Comparison of ENCODE assay signal across 8 cellular contexts in the genomic region with DNA sequence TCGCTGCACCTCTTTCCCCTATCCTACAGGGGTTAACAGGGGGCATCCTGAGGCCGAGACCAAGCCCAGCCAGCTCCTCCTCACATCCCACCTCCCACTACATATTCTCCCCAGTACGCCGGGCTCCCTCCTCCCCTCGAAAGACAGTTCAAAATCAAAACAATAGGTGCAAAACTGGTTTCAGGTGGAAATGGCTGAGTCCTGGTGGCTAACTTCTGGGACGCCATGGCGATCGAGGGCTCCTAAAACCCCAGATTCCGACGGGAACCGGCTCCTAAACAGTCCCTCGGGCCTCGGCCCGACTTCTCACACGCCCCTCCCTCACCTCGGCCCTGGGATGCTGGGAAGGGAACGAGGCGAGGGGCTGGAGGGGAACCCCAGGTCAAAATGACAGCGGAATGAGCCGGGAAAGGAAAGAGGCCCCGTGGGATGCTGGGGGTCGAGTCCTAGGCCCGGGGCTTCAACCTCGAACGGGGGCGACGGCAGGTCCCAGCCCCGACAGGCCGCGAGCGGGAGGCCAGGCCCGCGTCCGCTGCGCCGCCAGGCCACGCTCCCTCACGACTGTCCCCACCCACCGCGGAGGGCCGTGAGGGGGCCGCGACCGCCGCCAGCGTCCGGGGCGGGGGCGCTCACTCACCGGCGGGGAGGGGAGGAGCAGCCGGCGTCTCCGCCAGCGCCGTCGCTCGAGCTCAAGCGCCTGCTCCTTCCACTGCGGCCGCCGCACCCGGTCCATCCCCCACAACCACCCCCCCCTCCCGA. TPM values are rescaled to one million over a fixed set of nuclear protein-coding genes. Genes with fewer than 3 reads are reported as not detected.
DNase-seq lines count a peak whose midpoint lies in the region; ATAC-seq and TF ChIP-seq lines count a peak whose summit lies in the region.

No MANE protein-coding gene starts in this region.

- RAD21 ChIA-PET in HCT116 (lab: Charles Lee; ENCODE audit: low non-redundant PET in 1 of 2, low total read pairs in 2 of 2, uncharacterized antibody in 2 of 2, unreplicated experiment in 2 of 2) = no interaction called here

- H3K79me2 ChIP-seq in HCT116 (ENCODE audit: insufficient read depth, low read length) (peaks cover 30% of the 10 kb centered on the region), mesendoderm (ENCODE audit: control insufficient read depth, insufficient read depth, low read length) (peaks cover 24% of the 10 kb centered on the region)

- H3K27me3 ChIP-seq in HCT116 (ENCODE audit: insufficient read depth, low read length) = no peaks in the 10 kb centered on the region
- no peaks in the 10 kb centered on the region for H3K27me3 ChIP-seq in mesendoderm (ENCODE audit: insufficient read depth, low read length, poor library complexity)

- H3K9me2 ChIP-seq in HCT116 (ENCODE audit: insufficient read depth) = no peaks in the 10 kb centered on the region

- BruUV-seq in HCT116 (replicated peaks; lab: Mats Ljungman, UMichigan) = no TSS peak

- H2AFZ ChIP-seq in HCT116 (ENCODE audit: low read depth, low read length, poor library complexity, severe bottlenecking) = peak overlapping the region; percentile 3

- peak overlapping the region; percentile 67 to 95 for H3K4me3 ChIP-seq in HCT116 (replicated peaks in 1 of 2; ENCODE audit: low read depth in 1 of 2, low read length in 2 of 2)
- H3K4me3 ChIP-seq in NB4 (ENCODE audit: low read depth, low read length) = peak overlapping the region; percentile 77
- H3K4me3 ChIP-seq in mesendoderm (ENCODE audit: low read length) = peak overlapping the region; percentile 96

- TF ChIP-seq RAD21 in HCT116 (IDR thresholded peaks at IDR 0.05; ENCODE audit: low read depth) = no peak

- H3K36me3 ChIP-seq in HCT116 (ENCODE audit: control insufficient read depth in 1 of 2, insufficient read depth in 2 of 2, low read length in 2 of 2) (no peaks in the 10 kb centered on the region), mesendoderm (ENCODE audit: control insufficient read depth, insufficient read depth, low read length) (no peaks in the 10 kb centered on the region)

- peaks cover 10% of the 10 kb centered on the region for H3K79me1 ChIP-seq in mesendoderm (ENCODE audit: low read length)

- peak overlapping the region; percentile 88 for H3K4ac ChIP-seq in mesendoderm (ENCODE audit: low read depth, low read length)

- POLR2A ChIA-PET in HCT116 (lab: Charles Lee) = interaction anchor here (0.6 to 1.2 kb wide), 2 partner anchors 9 to 209 kb away, joined by 3 read pairs; no protein-coding TSS in a partner anchor

- peak overlapping the region; percentile 42 for H4K8ac ChIP-seq in mesendoderm (ENCODE audit: low read depth, low read length)

- TF ChIP-seq POLR2A in HCT116 (IDR thresholded peaks at IDR 0.05; ENCODE audit: borderline replicate concordance, extremely low read depth, insufficient read depth, insufficient read length) (peak; percentile 12), NB4 (IDR thresholded peaks at IDR 0.05; ENCODE audit: extremely low read depth, insufficient read length) (no peak)

- peak overlapping the region; percentile 96 for H3K4me2 ChIP-seq in HCT116 (ENCODE audit: low read length)
- H3K4me2 ChIP-seq in mesendoderm (ENCODE audit: low read length) = peak overlapping the region; percentile 93

- peak; percentile 72 for ATAC-seq in HCT116

- H3K4me1 ChIP-seq in HCT116 (ENCODE audit: control insufficient read depth in 1 of 2, insufficient read depth in 2 of 2, low read length in 2 of 2) = peaks cover 26 to 50% of the 10 kb centered on the region in 2 experiments
- peaks cover 4% of the 10 kb centered on the region for H3K4me1 ChIP-seq in mesendoderm (ENCODE audit: control insufficient read depth, low read depth, low read length)

- no peak overlapping the region for H2AK5ac ChIP-seq in mesendoderm (ENCODE audit: low read length)

- no peak overlapping the region for H2BK120ac ChIP-seq in mesendoderm (ENCODE audit: low read depth, low read length)

- TF ChIP-seq CTCF in HCT116 (IDR thresholded peaks at IDR 0.05 in 2 of 3, conservative IDR thresholded peaks at IDR 0.05 in 1 of 3; ENCODE audit: borderline replicate concordance in 1 of 3, insufficient read depth in 1 of 3, low read depth in 2 of 3, low read length in 2 of 3) = no peak
- no peak for TF ChIP-seq CTCF in NB4 (IDR thresholded peaks at IDR 0.05; ENCODE audit: low read depth, low read length)

- H3K9ac ChIP-seq in HCT116 (ENCODE audit: low read length) (peak overlapping the region; percentile 93), mesendoderm (ENCODE audit: low read length) (peak overlapping the region; percentile 99)

- peak overlapping the region; percentile 97 for H3K56ac ChIP-seq in mesendoderm (ENCODE audit: low read length)

- peaks cover 6% of the 10 kb centered on the region; the same call in 1 of the 2 replicates for H4K20me1 ChIP-seq in HCT116 (ENCODE audit: insufficient read depth)

- DNase-seq in NCI-H510A (lab: John Stamatoyannopoulos, UW) = peak; percentile 25
- no peak for DNase-seq in NCI-H510A treated with DMSO at 0.1 percent for 48 hours (lab: John Stamatoyannopoulos, UW)
- no peak for DNase-seq in HCT116 (ENCODE audit: low read depth, low spot score)
- peak; percentile 79 for DNase-seq in NB4 (ENCODE audit: low read depth)
- peak; percentile 3 to 65 for DNase-seq in activated CD4-positive, alpha-beta T cell treated with anti-CD3 and anti-CD28 coated beads, Interleukin-2, amount 50 U/mL, for 4 hours
- DNase-seq in ecto neural progenitor cell (ENCODE audit: low spot score) = peak; percentile 87
- DNase-seq in mesendoderm = peak; percentile 86
- DNase-seq in stimulated activated CD8-positive, alpha-beta memory T cell treated with anti-CD3 and anti-CD28 coated beads, Interleukin-4, amount 100 ng/mL, for 1 hour (ENCODE audit: low read depth in 2 of 2, low spot score in 1 of 2) = peak; percentile 41 to 46

- H4K5ac ChIP-seq in mesendoderm (ENCODE audit: low read length) = no peak overlapping the region

- peak overlapping the region; percentile 77 for H3K18ac ChIP-seq in mesendoderm (ENCODE audit: low read length)

- peak overlapping the region; percentile 74 for H3K27ac ChIP-seq in HCT116 (ENCODE audit: low read depth, low read length)
- H3K27ac ChIP-seq in mesendoderm (ENCODE audit: low read depth, low read length) = peak overlapping the region; percentile 84

- no CpG with 5 or more reads among the region's 64 CpGs for WGBS in mesendoderm (ENCODE audit: extremely low coverage, insufficient coverage, low lambda C conversion rate)

- no peaks in the 10 kb centered on the region for H3K9me3 ChIP-seq in HCT116 (ENCODE audit: control insufficient read depth in 1 of 2, insufficient read depth in 1 of 2, low read depth in 1 of 2, low read length in 2 of 2)

- CTCF ChIA-PET in HCT116 (lab: Charles Lee) = no interaction called here

- intact Hi-C loops in HCT116 (cut with micrococcal nuclease) = no loop called here

- peak overlapping the region; percentile 72 for H2BK5ac ChIP-seq in mesendoderm (ENCODE audit: low read length)

- no peak overlapping the region for H2BK15ac ChIP-seq in mesendoderm (replicated peaks; ENCODE audit: low read depth)

- peak overlapping the region; percentile 80 for H3K23ac ChIP-seq in mesendoderm (ENCODE audit: low read length)

TF ChIP-seq in HCT116, 20 proteins besides CTCF, POLR2A, EP300 and RAD21:
- TF ChIP-seq ZNF274 (IDR thresholded peaks at IDR 0.05; ENCODE audit: low read depth, low read length) = no peak
- TF ChIP-seq, protein P1, sequence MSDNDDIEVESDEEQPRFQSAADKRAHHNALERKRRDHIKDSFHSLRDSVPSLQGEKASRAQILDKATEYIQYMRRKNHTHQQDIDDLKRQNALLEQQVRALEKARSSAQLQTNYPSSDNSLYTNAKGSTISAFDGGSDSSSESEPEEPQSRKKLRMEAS (IDR thresholded peaks at IDR 0.05) = peak; percentile 52
- TF ChIP-seq SRF (IDR thresholded peaks at IDR 0.05; ENCODE audit: low read depth) = no peak
- TF ChIP-seq SIN3A (IDR thresholded peaks at IDR 0.05; ENCODE audit: low read depth) = peak; percentile 15; the same call in 1 of the 2 replicates
- peak; percentile 94 for TF ChIP-seq ZFX (IDR thresholded peaks at IDR 0.05)
TF ChIP-seq in HCT116: peak in this region for 3.

RNA-seq across cellular contexts. Expression of a gene that starts 0.5 kb away (rescaled TPM):
- 32.5 TPM for total RNA-seq in HCT116 (2021; ENCODE audit: unreplicated experiment)
- polyA plus RNA-seq in HCT116 (2012) = 16.2 and 20.5 TPM in 2 replicates
- 12.1 TPM for polyA plus RNA-seq in mesendoderm (2013, experiment 1 of 2)
- 11.6 TPM for polyA plus RNA-seq in mesendoderm (2013, experiment 2 of 2)

Comparison
In these comparisons a context has a peak if more than half of its experiments do, and no peak if none do; other contexts are left out.
1. DNase-seq: peak in NCI-H510A (single experiment), NB4 (single experiment), activated CD4-positive, alpha-beta T cell treated with anti-CD3 and anti-CD28 coated beads, Interleukin-2, amount 50 U/mL, for 4 hours (2 of 2), ecto neural progenitor cell (single experiment), mesendoderm (single experiment) and stimulated activated CD8-positive, alpha-beta memory T cell treated with anti-CD3 and anti-CD28 coated beads, Interleukin-4, amount 100 ng/mL, for 1 hour (2 of 2); none in NCI-H510A treated with DMSO at 0.1 percent for 48 hours (single experiment) and HCT116 (single experiment).
2. Peak in every context shown above with its lines, with median percentiles within 50 percentile points of each other: H3K4me3 ChIP-seq.